Comparison of ENCODE assay signal across 7 cellular contexts in the genomic region with DNA sequence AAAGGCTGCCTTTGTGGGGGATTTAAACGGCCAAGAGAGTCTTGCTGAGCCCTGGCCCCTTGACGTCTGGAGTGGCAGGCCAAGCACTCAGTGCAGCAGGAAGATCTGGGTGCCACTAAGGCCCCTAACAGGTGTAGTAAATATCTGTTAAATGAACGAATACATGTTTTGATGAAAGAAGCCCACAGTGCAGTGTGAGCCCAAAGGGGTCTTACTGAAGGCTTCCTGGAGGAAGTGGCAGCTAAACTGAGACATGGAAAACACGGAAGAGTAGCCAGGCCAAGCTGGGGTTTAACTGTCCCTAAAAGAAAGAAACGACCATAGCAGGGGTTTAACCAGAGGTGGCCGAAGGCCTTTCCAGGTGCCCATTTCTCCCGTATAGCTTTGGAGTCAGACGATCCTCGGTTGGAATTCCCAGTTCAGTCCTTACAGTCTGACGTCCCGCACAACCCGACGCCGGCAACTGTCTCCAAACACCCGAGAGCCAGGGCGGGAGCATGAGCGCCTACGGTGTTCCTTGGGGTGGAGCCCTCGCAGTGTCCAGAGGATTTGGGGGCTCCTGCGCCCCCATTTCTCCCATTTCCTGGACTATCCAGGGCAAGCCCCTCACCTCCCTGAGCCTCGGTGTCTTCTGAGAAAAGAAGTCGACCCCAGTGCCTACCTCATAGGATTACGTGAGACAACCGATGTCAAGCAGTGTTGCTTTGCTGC. TPM values are rescaled to one million over a fixed set of nuclear protein-coding genes. Genes with fewer than 3 reads are reported as not detected.
DNase-seq lines count a peak whose midpoint lies in the region; ATAC-seq, FAIRE-seq and TF ChIP-seq lines count a peak whose summit lies in the region.

No MANE protein-coding gene starts in this region.

- H3K27me3 Mint-ChIP-seq in activated CD8-positive, alpha-beta T cell treated with anti-CD3 and anti-CD28 coated beads, Interleukin-2, amount 10 ng/mL, durations not matched to agents 7 days and 5 days (ENCODE audit: low read depth): peaks cover 24% of the 10 kb centered on the region

- H3K4me1 ChIP-seq in right atrium auricular region (peaks cover 0 to 24% of the 10 kb centered on the region in 2 donors), small intestine (ENCODE audit: control insufficient read depth in 2 of 2, insufficient read depth in 1 of 2, low read depth in 1 of 2, low read length in 1 of 2) (peaks cover 0 to 4% of the 10 kb centered on the region in 2 donors)

- H3K4me3 Mint-ChIP-seq in activated CD8-positive, alpha-beta T cell treated with anti-CD3 and anti-CD28 coated beads, Interleukin-2, amount 10 ng/mL, durations not matched to agents 7 days and 5 days: peak overlapping the region; percentile 81

- no peaks in the 10 kb centered on the region for H3K36me3 Mint-ChIP-seq in activated CD8-positive, alpha-beta T cell treated with anti-CD3 and anti-CD28 coated beads, Interleukin-2, amount 10 ng/mL, durations not matched to agents 7 days and 5 days (ENCODE audit: low read depth)

- H3K4me3 ChIP-seq in right atrium auricular region: peak overlapping the region; percentile 74 to 94
- H3K4me3 ChIP-seq in small intestine (ENCODE audit: low read depth in 1 of 2, low read length in 2 of 2): peak overlapping the region; percentile 78 to 80

- H3K27ac ChIP-seq in right atrium auricular region: peak overlapping the region; percentile 85 to 87
- H3K27ac ChIP-seq in small intestine (ENCODE audit: low read depth in 1 of 2, low read length in 1 of 2): peak overlapping the region in 1 of 2 donors; percentile 43

- H3K9me3 Mint-ChIP-seq in activated CD8-positive, alpha-beta T cell treated with anti-CD3 and anti-CD28 coated beads, Interleukin-2, amount 10 ng/mL, durations not matched to agents 7 days and 5 days (ENCODE audit: insufficient read depth): no peaks in the 10 kb centered on the region

- 17 to 19% (median 17%) methylated on average over 24 of the region's 24 CpGs for WGBS in small intestine, 3 donors

- no peak for TF ChIP-seq CTCF in right atrium auricular region (IDR thresholded peaks at IDR 0.05)

- H3K36me3 ChIP-seq in right atrium auricular region (no peaks in the 10 kb centered on the region), small intestine (ENCODE audit: control insufficient read depth in 2 of 2, insufficient read depth in 2 of 2, low read length in 2 of 2) (peaks cover 0 to 2% of the 10 kb centered on the region in 2 donors)

- POLR2A ChIA-PET in activated CD8-positive, alpha-beta T cell treated with anti-CD3 and anti-CD28 coated beads, Interleukin-2, amount 10 ng/mL, durations not matched to agents 7 days and 5 days (lab: Charles Lee): no interaction called here

- FAIRE-seq in small intestine (lab: Jason Lieb, UNC): no peak

- DNase-seq in activated CD8-positive, alpha-beta T cell treated with anti-CD3 and anti-CD28 coated beads, Interleukin-2, amount 10 ng/mL, durations not matched to agents 7 days and 5 days: no peak
- DNase-seq in right atrium auricular region (ENCODE audit: low spot score): no peak
- no peak for DNase-seq in small intestine
- DNase-seq in inferior parietal cortex (ENCODE audit: extremely low spot score): no peak

- CTCF ChIA-PET in activated CD8-positive, alpha-beta T cell treated with anti-CD3 and anti-CD28 coated beads, Interleukin-2, amount 10 ng/mL, durations not matched to agents 7 days and 5 days (lab: Charles Lee): interaction anchor here (0.8 to 4.6 kb wide), 2 partner anchors 20 to 70 kb away, joined by 3 to 26 read pairs; a partner anchor contains a TSS

- peak overlapping the region; percentile 77 for H3K27ac Mint-ChIP-seq in activated CD8-positive, alpha-beta T cell treated with anti-CD3 and anti-CD28 coated beads, Interleukin-2, amount 10 ng/mL, durations not matched to agents 7 days and 5 days

- H3K4me1 Mint-ChIP-seq in activated CD8-positive, alpha-beta T cell treated with anti-CD3 and anti-CD28 coated beads, Interleukin-2, amount 10 ng/mL, durations not matched to agents 7 days and 5 days (ENCODE audit: low read depth): peaks cover 14% of the 10 kb centered on the region

- H3K9me3 ChIP-seq in right atrium auricular region (no peaks in the 10 kb centered on the region), small intestine (ENCODE audit: control insufficient read depth, low read depth) (no peaks in the 10 kb centered on the region)

- H3K27me3 ChIP-seq in right atrium auricular region (no peaks in the 10 kb centered on the region), small intestine (ENCODE audit: control insufficient read depth in 2 of 2, insufficient read depth in 2 of 2, low read length in 2 of 2) (no peaks in the 10 kb centered on the region)

- peak; percentile 1 for ATAC-seq in HG03196 (IDR thresholded peaks at IDR 0.05; ENCODE audit: unreplicated experiment)
- ATAC-seq in activated CD8-positive, alpha-beta T cell treated with anti-CD3 and anti-CD28 coated beads, Interleukin-2, amount 10 ng/mL, durations not matched to agents 7 days and 5 days: peak; percentile 1
- no peak for ATAC-seq in HG03139 (IDR thresholded peaks at IDR 0.05; ENCODE audit: unreplicated experiment)
- no peak for ATAC-seq in GM19328 (IDR thresholded peaks at IDR 0.05; ENCODE audit: unreplicated experiment)

RNA-seq across cellular contexts. Expression of a gene that starts 0.9 kb away (rescaled TPM):
- 1 to 10 TPM; 4.0 to 4.4 TPM for total RNA-seq in activated CD8-positive, alpha-beta T cell treated with anti-CD3 and anti-CD28 coated beads, Interleukin-2, amount 10 ng/mL, durations not matched to agents 7 days and 5 days
- 10 to 100 TPM; 11.3 to 13.8 TPM for total RNA-seq in right atrium auricular region
- 10 to 100 TPM; 12.1 to 33.2 (median 31.3) TPM for polyA plus RNA-seq in small intestine

RNA-seq across cellular contexts. Expression of a gene that starts 25.9 kb away (rescaled TPM):
- total RNA-seq in activated CD8-positive, alpha-beta T cell treated with anti-CD3 and anti-CD28 coated beads, Interleukin-2, amount 10 ng/mL, durations not matched to agents 7 days and 5 days: not detected
- 10 to 100 TPM in 1 of 2 donors, 1 to 10 TPM in 1; 1.5 to 11.5 TPM for total RNA-seq in right atrium auricular region
- polyA plus RNA-seq in small intestine: 10 to 100 TPM in 1 of 3 donors, 1 to 10 TPM in 2; 2.9 to 17.0 (median 4.2) TPM

Comparison
In these comparisons a context has a peak if more than half of its experiments do, and no peak if none do; other contexts are left out.
1. ATAC-seq: peak in HG03196 (single experiment) and activated CD8-positive, alpha-beta T cell treated with anti-CD3 and anti-CD28 coated beads, Interleukin-2, amount 10 ng/mL, durations not matched to agents 7 days and 5 days (single experiment); none in HG03139 (single experiment) and GM19328 (single experiment).